In the genomic region with DNA sequence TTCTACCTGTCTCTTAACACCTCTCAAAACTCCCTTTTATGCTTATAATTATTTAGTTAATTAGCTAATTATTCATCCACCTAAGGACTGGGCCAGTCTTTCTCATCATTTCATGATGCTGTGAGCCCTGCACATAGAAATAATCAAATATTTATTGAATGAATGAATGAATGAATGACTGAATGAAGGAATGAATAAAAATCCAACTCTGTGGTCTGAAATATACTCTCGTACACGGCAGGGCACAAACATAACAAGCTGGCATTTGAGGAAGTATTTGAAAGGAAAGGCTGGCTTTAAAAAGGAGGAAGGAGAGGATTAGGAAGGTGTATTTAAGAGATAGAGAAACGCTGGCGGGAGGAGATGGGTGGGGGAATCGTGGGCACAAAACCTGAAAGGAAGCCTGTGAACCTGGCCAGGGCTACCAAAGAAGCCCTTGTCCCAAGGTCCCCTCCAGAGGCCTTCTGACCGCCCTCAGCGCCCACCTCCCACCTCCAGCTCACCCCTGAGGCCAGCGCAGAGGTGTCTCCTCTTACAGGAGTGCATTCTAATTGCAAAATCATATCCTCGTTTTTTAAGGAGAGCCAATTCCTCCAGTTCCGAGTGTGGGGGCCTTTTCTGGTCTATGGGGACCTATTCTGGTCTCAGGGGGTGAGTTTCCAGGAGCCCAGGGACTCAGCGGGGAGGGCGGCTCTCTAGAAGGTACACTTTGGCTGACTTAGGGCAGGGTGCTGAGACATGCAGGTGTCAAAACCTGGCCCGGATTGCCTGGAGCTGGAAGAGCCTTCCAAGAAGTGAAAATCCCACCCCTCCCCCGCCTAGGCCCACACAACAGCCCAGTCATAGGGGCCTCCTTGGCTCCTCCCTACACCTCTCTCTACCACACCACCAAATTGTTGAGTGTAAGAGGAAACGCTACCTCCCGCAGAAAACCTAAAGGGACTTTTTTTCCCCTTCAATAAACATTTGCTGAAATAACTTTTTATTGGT, we compare ENCODE assay signal across 8 cellular contexts. TPM values are rescaled to one million over a fixed set of nuclear protein-coding genes. Genes with fewer than 3 reads are reported as not detected.
DNase-seq lines count a peak whose midpoint lies in the region; ATAC-seq, FAIRE-seq and TF ChIP-seq lines count a peak whose summit lies in the region.

No MANE protein-coding gene starts in this region.

- peak overlapping the region in 1 of 2 donors; percentile 80 for H3K9ac ChIP-seq in colonic mucosa (ENCODE audit: low read depth in 2 of 2, low read length in 2 of 2)

- H3K4me3 ChIP-seq in colonic mucosa (peak overlapping the region; percentile 14), pancreas (no peak overlapping the region)

- DNase-seq in D721Med (ENCODE audit: insufficient read length, low spot score) (peak; percentile 46), NOMO-1 treated with dmso at 0.1 percent for 144 hours (lab: John Stamatoyannopoulos, UW; ENCODE audit: unreplicated experiment) (peak; percentile 43), colonic mucosa (peak; percentile 82), pancreas (peak in 2 of 6 donors; percentile 45 to 62), cortex of kidney (lab: John Stamatoyannopoulos, UW) (no peak), SW 1271 (lab: John Stamatoyannopoulos, UW) (no peak), G401 (ENCODE audit: low spot score) (no peak)

- H3K9me3 ChIP-seq in colonic mucosa (no peaks in the 10 kb centered on the region), pancreas (no peaks in the 10 kb centered on the region)

- TF ChIP-seq CTCF in D721Med (IDR thresholded peaks at IDR 0.05; ENCODE audit: insufficient read depth, missing control alignments) (no peak), colonic mucosa (IDR thresholded peaks at IDR 0.05) (no peak), pancreas (IDR thresholded peaks at IDR 0.05) (no peak)

- H3K4me1 ChIP-seq in colonic mucosa (no peaks in the 10 kb centered on the region), pancreas (peaks cover 0 to 3% (median 0%) of the 10 kb centered on the region in 3 donors)

- H3K27ac ChIP-seq in colonic mucosa (no peak overlapping the region), pancreas (no peak overlapping the region)

- no peaks in the 10 kb centered on the region for H3K36me3 ChIP-seq in colonic mucosa
- H3K36me3 ChIP-seq in pancreas: no peaks in the 10 kb centered on the region

- FAIRE-seq in D721Med (lab: Jason Lieb, UNC) (no peak), pancreas (lab: Jason Lieb, UNC) (no peak)

- ATAC-seq in GM21717 (IDR thresholded peaks at IDR 0.05; ENCODE audit: unreplicated experiment): peak; percentile 76
- ATAC-seq in pancreas: peak; percentile 67 to 92 (median 82)

- intact Hi-C loops in colonic mucosa (cut with DNase I): no loop called here
- intact Hi-C loops in pancreas (cut with DNase I): no loop called here

- whole genome bisulfite sequencing in pancreas, 2 donors: 39 to 42% methylated on average over 16 of the region's 16 CpGs

- in situ Hi-C loops in G401 (cut with HindIII; ENCODE audit: low sequenced_read_pairs): no loop called here

- H3K27me3 ChIP-seq in colonic mucosa (no peaks in the 10 kb centered on the region), pancreas (no peaks in the 10 kb centered on the region)

RNA-seq across cellular contexts. Expression of a gene that starts 8.7 kb away (rescaled TPM):
- total RNA-seq in colonic mucosa (10 to 100 TPM; 19.4 to 37.1 TPM), pancreas (10 to 100 TPM in 3 of 6 donors, 1 to 10 TPM in 3; 6.6 to 25.8 (median 9.7) TPM)
- 10 to 100 TPM; 12.5 to 13.1 TPM for polyA plus RNA-seq in pancreas
- 37.4 and 40.7 TPM in 2 replicates for total RNA-seq in G401 (2014; rRNA removed; shearing (Covaris generic))

Comparison
In these comparisons a context has a peak if more than half of its experiments do, and no peak if none do; other contexts are left out.
1. DNase-seq: peak in D721Med (single experiment), NOMO-1 treated with dmso at 0.1 percent for 144 hours (single experiment) and colonic mucosa (single experiment); none in cortex of kidney (single experiment), SW 1271 (0 of 2) and G401 (single experiment).